8 cellular contexts compared by ENCODE assay signal in the genomic region with DNA sequence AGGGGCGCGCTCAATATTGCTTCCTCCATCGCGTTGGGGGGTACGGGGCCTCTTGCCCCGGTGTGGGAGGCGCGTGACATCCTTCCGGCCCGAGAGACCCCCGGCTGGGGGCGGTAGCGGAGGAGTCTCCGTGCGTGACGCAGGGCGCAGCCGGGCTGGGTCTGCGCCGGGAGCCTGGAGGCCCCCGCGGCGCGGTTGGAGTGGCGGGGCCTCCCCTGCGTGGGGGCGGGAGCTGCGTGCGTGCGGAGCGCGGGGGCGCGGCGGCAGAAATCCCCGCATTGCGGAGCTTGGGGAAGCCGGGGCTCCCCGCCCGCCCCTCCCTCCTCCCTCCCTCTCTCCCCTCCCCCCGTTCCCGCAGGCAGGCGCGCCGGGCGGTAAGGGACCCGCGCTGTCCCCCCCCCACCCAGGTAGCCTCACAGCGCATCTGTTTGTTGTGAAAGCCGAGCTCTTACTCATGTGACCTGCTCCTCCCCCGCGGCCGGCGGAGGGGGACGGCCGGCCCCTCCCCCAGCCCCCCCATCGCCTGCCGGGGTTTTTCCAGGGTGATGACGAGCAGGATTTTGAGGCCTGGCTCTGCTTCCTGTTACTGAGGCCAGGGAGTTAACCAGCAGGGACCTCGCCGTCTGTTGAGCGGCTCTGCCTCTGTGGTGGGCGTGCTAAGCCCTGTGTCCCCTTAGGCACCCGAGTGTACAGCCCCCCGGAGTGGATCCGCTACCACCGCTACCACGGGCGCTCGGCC. TPM values are rescaled to one million over a fixed set of nuclear protein-coding genes. Genes with fewer than 3 reads are reported as not detected.
DNase-seq lines count a peak whose midpoint lies in the region; ATAC-seq and TF ChIP-seq lines count a peak whose summit lies in the region.

No MANE protein-coding gene starts in this region.

- H3K4me3 ChIP-seq in fibroblast of pulmonary artery (replicated peaks; ENCODE audit: low read depth, low read length) = peak overlapping the region; percentile 82

- peak overlapping the region; percentile 93 for H3K4me3 Mint-ChIP-seq in natural killer cell treated with Interleukin-12 subunit alpha and Interleukin-12 subunit beta and Interleukin-15 and Interleukin-18, amount 100 ng/mL, for 72 hours
- H3K4me3 Mint-ChIP-seq in stimulated activated memory B cell treated with anti-CD40 and anti-IgM and Interleukin-4, amounts not matched to agents 10 μg/mL and 1 μg/mL and 100 μg/mL, for 72 hours = peak overlapping the region; percentile 85

- DNase-seq in COLO668 (lab: John Stamatoyannopoulos, UW; ENCODE audit: unreplicated experiment) (peak; percentile 94), HT-29 (ENCODE audit: low spot score) (peak; percentile 81), SIG-M5 (lab: John Stamatoyannopoulos, UW) (peak; percentile 6), fibroblast of pulmonary artery (ENCODE audit: low read depth) (peak; percentile 94)
- peak; percentile 96 for DNase-seq in activated effector memory CD4-positive, alpha-beta T cell treated with anti-CD3 and anti-CD28 coated beads, Interleukin-2, amount 50 U/mL, for 16 hours
- DNase-seq in natural killer cell treated with Interleukin-12 subunit alpha and Interleukin-12 subunit beta and Interleukin-15 and Interleukin-18, amount 100 ng/mL, for 72 hours (ENCODE audit: low spot score) = peak; percentile 86

- H3K4me1 Mint-ChIP-seq in natural killer cell treated with Interleukin-12 subunit alpha and Interleukin-12 subunit beta and Interleukin-15 and Interleukin-18, amount 100 ng/mL, for 72 hours (ENCODE audit: low read depth in 2 of 2) = peaks cover 9 to 17% of the 10 kb centered on the region in 2 donors
- H3K4me1 Mint-ChIP-seq in stimulated activated memory B cell treated with anti-CD40 and anti-IgM and Interleukin-4, amounts not matched to agents 10 μg/mL and 1 μg/mL and 100 μg/mL, for 72 hours = peaks cover 57% of the 10 kb centered on the region

- H3K27ac Mint-ChIP-seq in natural killer cell treated with Interleukin-12 subunit alpha and Interleukin-12 subunit beta and Interleukin-15 and Interleukin-18, amount 100 ng/mL, for 72 hours = peak overlapping the region in 1 of 2 donors; percentile 71
- H3K27ac Mint-ChIP-seq in stimulated activated memory B cell treated with anti-CD40 and anti-IgM and Interleukin-4, amounts not matched to agents 10 μg/mL and 1 μg/mL and 100 μg/mL, for 72 hours = peak overlapping the region; percentile 92

- no peak for TF ChIP-seq CTCF in fibroblast of pulmonary artery (IDR thresholded peaks at IDR 0.05; ENCODE audit: low read length, missing control alignments)

- H3K9me3 Mint-ChIP-seq in natural killer cell treated with Interleukin-12 subunit alpha and Interleukin-12 subunit beta and Interleukin-15 and Interleukin-18, amount 100 ng/mL, for 72 hours = no peaks in the 10 kb centered on the region
- H3K9me3 Mint-ChIP-seq in stimulated activated memory B cell treated with anti-CD40 and anti-IgM and Interleukin-4, amounts not matched to agents 10 μg/mL and 1 μg/mL and 100 μg/mL, for 72 hours = no peaks in the 10 kb centered on the region

- no peaks in the 10 kb centered on the region for H3K36me3 Mint-ChIP-seq in natural killer cell treated with Interleukin-12 subunit alpha and Interleukin-12 subunit beta and Interleukin-15 and Interleukin-18, amount 100 ng/mL, for 72 hours
- peaks cover 28% of the 10 kb centered on the region for H3K36me3 Mint-ChIP-seq in stimulated activated memory B cell treated with anti-CD40 and anti-IgM and Interleukin-4, amounts not matched to agents 10 μg/mL and 1 μg/mL and 100 μg/mL, for 72 hours

- ATAC-seq in natural killer cell treated with Interleukin-12 subunit alpha and Interleukin-12 subunit beta and Interleukin-15 and Interleukin-18, amount 100 ng/mL, for 72 hours = peak; percentile 25 to 44
- peak; percentile 43 for ATAC-seq in stimulated activated memory B cell treated with anti-CD40 and anti-IgM and Interleukin-4, amounts not matched to agents 10 μg/mL and 1 μg/mL and 100 μg/mL, for 72 hours
- no peak for ATAC-seq in GM21367 (IDR thresholded peaks at IDR 0.05; ENCODE audit: unreplicated experiment)

- no peaks in the 10 kb centered on the region for H3K27me3 Mint-ChIP-seq in natural killer cell treated with Interleukin-12 subunit alpha and Interleukin-12 subunit beta and Interleukin-15 and Interleukin-18, amount 100 ng/mL, for 72 hours
- no peaks in the 10 kb centered on the region for H3K27me3 Mint-ChIP-seq in stimulated activated memory B cell treated with anti-CD40 and anti-IgM and Interleukin-4, amounts not matched to agents 10 μg/mL and 1 μg/mL and 100 μg/mL, for 72 hours

RNA-seq across cellular contexts. Expression of a gene that starts 1.6 kb away (rescaled TPM):
- total RNA-seq in HT-29 (2014; rRNA removed; shearing (Covaris generic)) = 161 and 183 TPM in 2 replicates
- total RNA-seq in natural killer cell treated with Interleukin-12 subunit alpha and Interleukin-12 subunit beta and Interleukin-15 and Interleukin-18, amount 100 ng/mL, for 72 hours = 100 to 1,000 TPM in 1 of 2 donors, 10 to 100 TPM in 1; 78.5 to 115 TPM

RNA-seq across cellular contexts. Expression of a gene that starts 43.7 kb away (rescaled TPM):
- total RNA-seq in HT-29 (2014; rRNA removed; shearing (Covaris generic)) = 70.4 and 75.0 TPM in 2 replicates
- total RNA-seq in natural killer cell treated with Interleukin-12 subunit alpha and Interleukin-12 subunit beta and Interleukin-15 and Interleukin-18, amount 100 ng/mL, for 72 hours = 10 to 100 TPM; 59.5 to 75.7 TPM

RNA-seq across cellular contexts. Expression of a gene that starts 43.9 kb away (rescaled TPM):
- 17.9 and 27.1 TPM in 2 replicates for total RNA-seq in HT-29 (2014; rRNA removed; shearing (Covaris generic))
- 10 to 100 TPM; 19.3 to 22.9 TPM for total RNA-seq in natural killer cell treated with Interleukin-12 subunit alpha and Interleukin-12 subunit beta and Interleukin-15 and Interleukin-18, amount 100 ng/mL, for 72 hours

RNA-seq across cellular contexts. Expression of a gene that starts 50.4 kb away (rescaled TPM):
- total RNA-seq in HT-29 (2014; rRNA removed; shearing (Covaris generic)) = 0.03 and 0.13 TPM in 2 replicates
- not detected for total RNA-seq in natural killer cell treated with Interleukin-12 subunit alpha and Interleukin-12 subunit beta and Interleukin-15 and Interleukin-18, amount 100 ng/mL, for 72 hours

Comparison
In these comparisons a context has a peak if more than half of its experiments do, and no peak if none do; other contexts are left out.
1. DNase-seq: peak in every context shown above with its lines; median percentile 96 in activated effector memory CD4-positive, alpha-beta T cell treated with anti-CD3 and anti-CD28 coated beads, Interleukin-2, amount 50 U/mL, for 16 hours; 94 in COLO668; 94 in fibroblast of pulmonary artery; 86 in natural killer cell treated with Interleukin-12 subunit alpha and Interleukin-12 subunit beta and Interleukin-15 and Interleukin-18, amount 100 ng/mL, for 72 hours; 81 in HT-29; 6 in SIG-M5.